ENCODE assay signal across 21 cellular contexts in genomic region chr19:29497241-29497640, GRCh38. TPM values are rescaled to one million over a fixed set of nuclear protein-coding genes. Genes with fewer than 3 reads are reported as not detected.
DNase-seq lines count a peak whose midpoint lies in the region; ATAC-seq and TF ChIP-seq lines count a peak whose summit lies in the region.
"Had no signal": no experiment of that assay in that cellular context is flagged by ENCODE, and none has a peak within 500 bp of the region (broad histone marks: within the 10 kb centered on the region; RNA-seq: fewer than 3 reads in every experiment).

No MANE protein-coding gene starts in this region.

- H3K9ac ChIP-seq in neuronal stem cell (ENCODE audit: low read depth, low read length, poor library complexity) = no peak overlapping the region
- H3K9ac ChIP-seq: GM23248 had no signal

- no peaks in the 10 kb centered on the region; the same call in 2 of the 3 replicates for H3K36me3 Mint-ChIP-seq in GM23338 (ENCODE audit: low read depth)
- H3K36me3 Mint-ChIP-seq: CD4-positive, CD25-positive, alpha-beta regulatory T cell; CD8-positive, alpha-beta memory T cell had no signal

- no CpG with 5 or more reads among the region's 3 CpGs for WGBS in neuronal stem cell (ENCODE audit: extremely low coverage in 2 of 2, insufficient read length in 2 of 2, insufficient replicate concordance in 1 of 2), 2 donors

- peak overlapping the region; percentile 55 for H2BK5ac ChIP-seq in neuronal stem cell (ENCODE audit: low read length)

- peak overlapping the region; percentile 11 for H3K18ac ChIP-seq in neuronal stem cell (ENCODE audit: low read length)

- H3K4me1 ChIP-seq in neuronal stem cell (ENCODE audit: control insufficient read depth in 2 of 2, insufficient read depth in 1 of 2, low read depth in 1 of 2, low read length in 2 of 2) (peaks cover 0 to 2% of the 10 kb centered on the region in 2 donors), GM23338 (ENCODE audit: insufficient read depth) (peaks cover 10% of the 10 kb centered on the region)
- H3K4me1 ChIP-seq: BE2C had no signal

- H3K36me3 ChIP-seq in neuronal stem cell (replicated peaks in 1 of 2; ENCODE audit: control insufficient read depth in 2 of 2, insufficient read depth in 2 of 2, low read length in 2 of 2) (no peaks in the 10 kb centered on the region), GM23338 (ENCODE audit: insufficient read depth) (no peaks in the 10 kb centered on the region)
- H3K36me3 ChIP-seq: BE2C had no signal

- H3K4me2 ChIP-seq in neuronal stem cell (ENCODE audit: insufficient read depth, low read length, poor library complexity, severe bottlenecking) (no peak overlapping the region), GM23338 (no peak overlapping the region)

- no peaks in the 10 kb centered on the region for H4K20me1 ChIP-seq in GM23338 (replicated peaks; ENCODE audit: insufficient read depth)

- H3K27me3 Mint-ChIP-seq in GM23338 (ENCODE audit: insufficient read depth, low read depth, poor library complexity) = peaks cover 10% of the 10 kb centered on the region

- H2AK5ac ChIP-seq in neuronal stem cell (ENCODE audit: low read depth, low read length) = peak overlapping the region; percentile 63

- peak overlapping the region; percentile 44 for H3K23ac ChIP-seq in neuronal stem cell (ENCODE audit: low read depth, low read length, poor library complexity)

- no peaks in the 10 kb centered on the region for H3F3A ChIP-seq in GM23338 (replicated peaks; ENCODE audit: low read depth)

- H3K4me3 ChIP-seq in coronary artery (no peak overlapping the region), neuronal stem cell (ENCODE audit: low read length in 2 of 2) (no peak overlapping the region), GM23338 (no peak overlapping the region)
- H3K4me3 ChIP-seq: GM12878, GM23248 had no signal

- DNase-seq in Right ventricle myocardium inferior (ENCODE audit: missing footprints) = peak; percentile 13
- no peak for DNase-seq in Right ventricle myocardium superior
- DNase-seq in coronary artery (ENCODE audit: low spot score) = peak; percentile 60
- DNase-seq in neuronal stem cell (ENCODE audit: low spot score) = no peak
- DNase-seq in SK-N-DZ (ENCODE audit: low spot score) = no peak
- no peak for DNase-seq in GM23338 (ENCODE audit: low spot score)
- DNase-seq: ACHN; BE2C; C1 segment of cervical spinal cord; CD4-positive, CD25-positive, alpha-beta regulatory T cell; CD8-positive, alpha-beta memory T cell; COR-L47; DMS 273 treated with DMSO at 0.1 percent for 48 hours; DMS53; DND-41; EL; GM23248; HCEC 1CT had no signal

- no peak overlapping the region for H3K27ac Mint-ChIP-seq in GM23338
- H3K27ac Mint-ChIP-seq: CD4-positive, CD25-positive, alpha-beta regulatory T cell had no signal

- H3K4me1 Mint-ChIP-seq in GM23338 = peaks cover 12% of the 10 kb centered on the region
- H3K4me1 Mint-ChIP-seq: CD4-positive, CD25-positive, alpha-beta regulatory T cell; CD8-positive, alpha-beta memory T cell had no signal

- no peak overlapping the region for H3K4me3 Mint-ChIP-seq in GM23338
- H3K4me3 Mint-ChIP-seq: CD4-positive, CD25-positive, alpha-beta regulatory T cell; CD8-positive, alpha-beta memory T cell had no signal

- no peaks in the 10 kb centered on the region for H3K9me3 ChIP-seq in neuronal stem cell (replicated peaks in 1 of 2; ENCODE audit: control insufficient read depth in 2 of 2, insufficient read depth in 1 of 2, low read depth in 1 of 2, low read length in 2 of 2)
- H3K9me3 ChIP-seq: BE2C had no signal

- H2BK15ac ChIP-seq in neuronal stem cell (ENCODE audit: low read length) = peak overlapping the region; percentile 1

- H3K9me3 Mint-ChIP-seq in GM23338 = no peaks in the 10 kb centered on the region
- H3K9me3 Mint-ChIP-seq: CD8-positive, alpha-beta memory T cell had no signal

- no peaks in the 10 kb centered on the region for H3K79me2 ChIP-seq in GM23338 (replicated peaks; ENCODE audit: insufficient read depth)

- no peak overlapping the region for H4K91ac ChIP-seq in neuronal stem cell (ENCODE audit: low read depth, low read length, poor library complexity)

- no peak overlapping the region for H2BK12ac ChIP-seq in neuronal stem cell (ENCODE audit: low read length)

- H3K27ac ChIP-seq in coronary artery (no peak overlapping the region), neuronal stem cell (replicated peaks; ENCODE audit: low read length) (no peak overlapping the region), GM23338 (ENCODE audit: low read depth) (no peak overlapping the region)
- H3K27ac ChIP-seq: GM23248 had no signal

- TF ChIP-seq CTCF in coronary artery (IDR thresholded peaks at IDR 0.05) = no peak
- no peak for TF ChIP-seq CTCF in GM23338 (conservative IDR thresholded peaks at IDR 0.05; ENCODE audit: low read depth in 2 of 2)

- no peak for ATAC-seq in Right ventricle myocardium inferior
- ATAC-seq in Right ventricle myocardium superior (ENCODE audit: poor library complexity) = no peak
- no peak for ATAC-seq in GM23338
- ATAC-seq in GM18502 (IDR thresholded peaks at IDR 0.05; ENCODE audit: poor library complexity, unreplicated experiment) = no peak
- ATAC-seq: GM12878 had no signal

- no peak overlapping the region for H2BK120ac ChIP-seq in neuronal stem cell (ENCODE audit: low read depth, low read length)

- peaks cover 0 to 6% (median 0%) of the 10 kb centered on the region in 3 experiments for H3K27me3 ChIP-seq in neuronal stem cell (ENCODE audit: control insufficient read depth in 3 of 3, insufficient read depth in 3 of 3, low read depth in 1 of 3, low read length in 3 of 3)
- H3K27me3 ChIP-seq in GM23338 (ENCODE audit: insufficient read depth) = no peaks in the 10 kb centered on the region
- H3K27me3 ChIP-seq: BE2C had no signal

- H2AFZ ChIP-seq in neuronal stem cell (ENCODE audit: low read length) (no peak overlapping the region), GM23338 (no peak overlapping the region)
- H2AFZ ChIP-seq: GM23248 had no signal

- no peak overlapping the region for H3K4ac ChIP-seq in neuronal stem cell (ENCODE audit: low read length)

- H4K8ac ChIP-seq in neuronal stem cell (ENCODE audit: low read depth, low read length) = no peak overlapping the region

- no peaks in the 10 kb centered on the region for H3K79me1 ChIP-seq in neuronal stem cell (ENCODE audit: low read depth, low read length)

- no peaks in the 10 kb centered on the region for H3K9me2 ChIP-seq in GM23338 (ENCODE audit: insufficient read depth)

- no peak overlapping the region for H3K14ac ChIP-seq in neuronal stem cell (ENCODE audit: low read length)

- intact Hi-C loops in Right ventricle myocardium inferior (cut with DNase I) (no loop called here), Right ventricle myocardium superior (cut with DNase I) (no loop called here)

TF ChIP-seq in GM23338, 12 proteins besides CTCF, POLR2A, EP300 and RAD21 (continues in another document):
- no peak for TF ChIP-seq CREB1 (CRISPR knock-in tag; IDR thresholded peaks at IDR 0.05; ENCODE audit: low read depth)
- no peak for TF ChIP-seq ZNF331 (CRISPR knock-in tag; IDR thresholded peaks at IDR 0.05; ENCODE audit: low read depth)
- TF ChIP-seq ETS1 (IDR thresholded peaks at IDR 0.05) = no peak
- no peak for TF ChIP-seq NANOG (IDR thresholded peaks at IDR 0.05; ENCODE audit: borderline replicate concordance)
- TF ChIP-seq EZH2phosphoT487 (IDR thresholded peaks at IDR 0.05; ENCODE audit: unreplicated experiment) = no peak
- no peak for TF ChIP-seq STAT1 (IDR thresholded peaks at IDR 0.05; ENCODE audit: unreplicated experiment)
- TF ChIP-seq ZNF114 (CRISPR knock-in tag; IDR thresholded peaks at IDR 0.05) = no peak
- no peak for TF ChIP-seq REST (IDR thresholded peaks at IDR 0.05; ENCODE audit: unreplicated experiment)

RNA-seq across cellular contexts. Expression of gene VSTM2B, which starts 28.6 kb away (rescaled TPM):
- total RNA-seq in Right ventricle myocardium inferior = not detected
- not detected for total RNA-seq in Right ventricle myocardium superior
- 2.1 TPM for polyA plus RNA-seq in neuronal stem cell (2013, experiment 1 of 2)
- 2.2 TPM for polyA plus RNA-seq in neuronal stem cell (2013, experiment 2 of 2)
- polyA plus RNA-seq in SK-N-DZ (2014; cell fraction: cytosol; rRNA removed) = 0.32 and 1.2 TPM in 2 replicates
- polyA plus RNA-seq in SK-N-DZ (2014; cell fraction: nucleus; rRNA removed) = 0.98 and 2.9 TPM in 2 replicates
- 0.54 and 1.8 TPM in 2 replicates for total RNA-seq in GM23338 (2014; rRNA removed; shearing (Covaris generic))
- 1.2 and 1.8 TPM in 2 replicates for polyA plus RNA-seq in GM23338 (2016; fragmentation: Nextera tagmentation; extraction: Ambion mirVana)
- total RNA-seq: CD4-positive, CD25-positive, alpha-beta regulatory T cell; CD8-positive, alpha-beta memory T cell; GM12878; GM23248; HT-29 had no signal
- polyA plus RNA-seq: CD4-positive, CD25-positive, alpha-beta regulatory T cell; CD8-positive, alpha-beta memory T cell; GM12878; GM23248 had no signal

Comparison
In these comparisons a context has a peak if more than half of its experiments do, and no peak if none do; other contexts are left out.
1. DNase-seq: peak in Right ventricle myocardium inferior (single experiment) and coronary artery (single experiment); none in Right ventricle myocardium superior (single experiment), neuronal stem cell (single experiment), SK-N-DZ (single experiment) and GM23338 (single experiment).